In the genomic region with DNA sequence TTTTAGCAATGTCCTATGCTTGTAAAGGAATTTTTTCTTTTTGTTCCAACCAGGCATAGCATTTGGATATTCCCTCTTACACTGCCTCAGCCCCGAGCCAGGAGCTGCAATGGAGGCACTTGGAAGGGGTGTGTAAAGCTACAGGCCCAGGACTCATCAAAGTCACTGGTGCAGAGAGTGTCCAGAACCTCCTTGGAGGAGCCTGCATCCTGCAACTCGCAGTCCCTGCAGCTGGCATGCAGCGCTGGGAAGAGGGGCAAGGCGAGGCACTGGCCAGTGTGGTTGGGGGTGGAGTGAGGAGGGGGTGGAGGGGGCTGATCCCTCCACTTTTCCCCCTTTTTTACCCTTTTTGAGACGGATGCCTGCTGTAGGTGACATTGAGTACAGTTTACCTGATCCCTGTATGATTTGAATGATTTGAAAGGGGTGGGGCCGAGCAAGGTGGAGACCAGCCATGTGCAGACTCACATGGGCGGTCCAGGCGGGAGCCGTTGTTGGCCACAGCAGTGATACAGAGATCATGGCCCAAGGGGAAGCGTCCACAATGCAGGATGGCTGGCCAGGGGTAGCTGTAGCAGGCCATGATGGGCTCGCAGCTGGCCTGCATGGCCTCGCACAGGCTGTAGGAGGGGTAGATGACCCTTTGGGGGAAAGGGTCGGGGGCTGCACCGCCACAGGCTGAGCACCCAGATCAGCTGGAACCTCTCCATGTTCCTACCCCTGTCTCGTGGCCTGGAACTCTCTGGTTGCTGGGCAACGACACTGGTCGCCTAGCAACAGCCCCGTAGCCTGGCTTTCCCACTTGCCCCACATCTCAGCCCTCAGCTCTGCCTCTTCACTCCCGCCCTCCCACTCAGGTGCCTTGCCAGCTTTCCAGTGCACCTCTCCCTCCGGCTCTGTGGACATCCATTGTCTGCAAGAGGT, we compare ENCODE assay signal across 14 cellular contexts. TPM values are rescaled to one million over a fixed set of nuclear protein-coding genes. Genes with fewer than 3 reads are reported as not detected.
DNase-seq lines count a peak whose midpoint lies in the region; ATAC-seq and TF ChIP-seq lines count a peak whose summit lies in the region.
"Had no signal": no experiment of that assay in that cellular context is flagged by ENCODE, and none has a peak within 500 bp of the region (broad histone marks: within the 10 kb centered on the region; RNA-seq: fewer than 3 reads in every experiment).

No MANE protein-coding gene starts in this region.

- peak; percentile 86 for DNase-seq in SK-N-SH
- peak; percentile 61 for DNase-seq in NCI-H526 treated with DMSO at 0.1 percent for 48 hours (lab: John Stamatoyannopoulos, UW)
- peak; percentile 60 for DNase-seq in glutamatergic neuron
- DNase-seq in stimulated activated effector memory CD8-positive, alpha-beta T cell treated with anti-CD3 and anti-CD28 coated beads, Interleukin-12 subunit alpha, Interleukin-12 subunit beta, amount 100 ng/mL, for 72 hours (ENCODE audit: low spot score in 2 of 2) = no peak
- no peak for DNase-seq in activated gamma-delta T cell (lab: John Stamatoyannopoulos, UW)
- no peak for DNase-seq in upper lobe of right lung
- no peak for DNase-seq in 8988T
- DNase-seq: EL, GM23248, psoas muscle, SHP77 treated with DMSO at 0.1 percent for 48 hours had no signal

- H4K20me1 ChIP-seq in SK-N-SH (ENCODE audit: insufficient read depth) = no peaks in the 10 kb centered on the region

- H3K4me3 ChIP-seq in SK-N-SH (ENCODE audit: low read depth in 2 of 2, low read length in 1 of 2) (no peak overlapping the region), upper lobe of right lung (no peak overlapping the region)
- H3K4me3 ChIP-seq: esophagus muscularis mucosa, GM23248, psoas muscle had no signal

- TF ChIP-seq RAD21 in SK-N-SH (IDR thresholded peaks at IDR 0.05; ENCODE audit: low read length) = no peak

- H3K36me3 Mint-ChIP-seq in glutamatergic neuron (ENCODE audit: unreplicated experiment) = no peaks in the 10 kb centered on the region
- H3K36me3 Mint-ChIP-seq in stimulated activated effector memory CD8-positive, alpha-beta T cell treated with anti-CD3 and anti-CD28 coated beads, Interleukin-12 subunit alpha, Interleukin-12 subunit beta, amount 100 ng/mL, for 72 hours = peaks cover 26% of the 10 kb centered on the region
- H3K36me3 Mint-ChIP-seq: activated naive CD4-positive, alpha-beta T cell treated with anti-CD3 and anti-CD28 coated beads, Interleukin-2, amount 50 U/mL, for 24 hours had no signal

- peaks cover 3% of the 10 kb centered on the region for H3K4me1 Mint-ChIP-seq in glutamatergic neuron (ENCODE audit: low read depth, unreplicated experiment)
- H3K4me1 Mint-ChIP-seq in stimulated activated effector memory CD8-positive, alpha-beta T cell treated with anti-CD3 and anti-CD28 coated beads, Interleukin-12 subunit alpha, Interleukin-12 subunit beta, amount 100 ng/mL, for 72 hours = peaks cover 23% of the 10 kb centered on the region

- intact Hi-C loops in upper lobe of right lung (cut with DNase I) = no loop called here

- H3K4me3 Mint-ChIP-seq in glutamatergic neuron (ENCODE audit: unreplicated experiment) = peak overlapping the region; percentile 15
- H3K4me3 Mint-ChIP-seq in stimulated activated effector memory CD8-positive, alpha-beta T cell treated with anti-CD3 and anti-CD28 coated beads, Interleukin-12 subunit alpha, Interleukin-12 subunit beta, amount 100 ng/mL, for 72 hours = no peak overlapping the region
- H3K4me3 Mint-ChIP-seq: activated naive CD4-positive, alpha-beta T cell treated with anti-CD3 and anti-CD28 coated beads, Interleukin-2, amount 50 U/mL, for 24 hours had no signal

- POLR2A ChIA-PET in SK-N-SH (lab: Yijun Ruan, JAX) = interaction anchor here (0.6 to 5.7 kb wide), 7 partner anchors 9 to 101 kb away, joined by 3 to 44 read pairs (median 5); a partner anchor contains a TSS

- no peak overlapping the region for H2AFZ ChIP-seq in SK-N-SH (ENCODE audit: low read depth)
- H2AFZ ChIP-seq: GM23248 had no signal

- H3K4me1 ChIP-seq in SK-N-SH (ENCODE audit: control insufficient read depth in 1 of 2, insufficient read depth in 2 of 2, low read depth in 1 of 2, low read length in 1 of 2) (peaks cover 0 to 32% of the 10 kb centered on the region in 2 experiments; a peak in 1 of 4 replicates), upper lobe of right lung (no peaks in the 10 kb centered on the region)
- H3K4me1 ChIP-seq: psoas muscle had no signal

- H3K79me2 ChIP-seq in SK-N-SH (ENCODE audit: insufficient read depth) = 0 out of 2 replicates have a peak, but pooled peaks cover 3% of the 10 kb centered on the region

- H3K27ac Mint-ChIP-seq in glutamatergic neuron (ENCODE audit: unreplicated experiment) = no peak overlapping the region
- H3K27ac Mint-ChIP-seq in stimulated activated effector memory CD8-positive, alpha-beta T cell treated with anti-CD3 and anti-CD28 coated beads, Interleukin-12 subunit alpha, Interleukin-12 subunit beta, amount 100 ng/mL, for 72 hours = peak overlapping the region; percentile 48

- no peaks in the 10 kb centered on the region for H3F3A ChIP-seq in SK-N-SH (replicated peaks; ENCODE audit: insufficient read depth)

- H3K9me3 ChIP-seq in SK-N-SH (no peaks in the 10 kb centered on the region), upper lobe of right lung (no peaks in the 10 kb centered on the region)
- H3K9me3 ChIP-seq: esophagus muscularis mucosa, psoas muscle had no signal

- no peaks in the 10 kb centered on the region for H3K27me3 ChIP-seq in SK-N-SH (ENCODE audit: insufficient read depth)
- no peaks in the 10 kb centered on the region for H3K27me3 ChIP-seq in upper lobe of right lung
- H3K27me3 ChIP-seq: esophagus muscularis mucosa had no signal

- ATAC-seq in SK-N-SH treated with all-trans-retinoic acid at 6 μM for 48 hours = no peak
- ATAC-seq in stimulated activated effector memory CD8-positive, alpha-beta T cell treated with anti-CD3 and anti-CD28 coated beads, Interleukin-12 subunit alpha, Interleukin-12 subunit beta, amount 100 ng/mL, for 72 hours = no peak
- ATAC-seq in upper lobe of right lung = no peak
- ATAC-seq: psoas muscle had no signal

- H3K9me2 ChIP-seq in SK-N-SH = no peaks in the 10 kb centered on the region

- CTCF ChIA-PET in SK-N-SH (lab: Yijun Ruan, JAX) = interaction anchor here (0.6 to 3.5 kb wide), 9 partner anchors 9 to 461 kb away, joined by 3 to 26 read pairs (median 5); a partner anchor contains a TSS

- TF ChIP-seq EP300 in SK-N-SH (IDR thresholded peaks at IDR 0.05; ENCODE audit: borderline replicate concordance in 1 of 2, low read depth in 1 of 2, low read length in 1 of 2) = no peak

- no peak overlapping the region for H3K4me2 ChIP-seq in SK-N-SH

- H3K9ac ChIP-seq in SK-N-SH = no peak overlapping the region
- H3K9ac ChIP-seq: GM23248 had no signal

- 83% methylated on average over 17 of the region's 20 CpGs for WGBS in SK-N-SH (ENCODE audit: low lambda C conversion rate)

- no peaks in the 10 kb centered on the region for H3K36me3 ChIP-seq in SK-N-SH (replicated peaks in 1 of 2; ENCODE audit: control insufficient read depth in 1 of 2, insufficient read depth in 2 of 2, low read length in 1 of 2)
- peaks cover 4% of the 10 kb centered on the region for H3K36me3 ChIP-seq in upper lobe of right lung

- H3K9me3 Mint-ChIP-seq in glutamatergic neuron (ENCODE audit: unreplicated experiment) = no peaks in the 10 kb centered on the region
- no peaks in the 10 kb centered on the region for H3K9me3 Mint-ChIP-seq in stimulated activated effector memory CD8-positive, alpha-beta T cell treated with anti-CD3 and anti-CD28 coated beads, Interleukin-12 subunit alpha, Interleukin-12 subunit beta, amount 100 ng/mL, for 72 hours
- H3K9me3 Mint-ChIP-seq: activated naive CD4-positive, alpha-beta T cell treated with anti-CD3 and anti-CD28 coated beads, Interleukin-2, amount 50 U/mL, for 24 hours had no signal

- H3K27ac ChIP-seq in SK-N-SH (ENCODE audit: low read depth in 2 of 2, low read length in 1 of 2) (peak overlapping the region in 1 of 2 experiments; percentile 81; a peak in 2 of 4 replicates), upper lobe of right lung (no peak overlapping the region)
- H3K27ac ChIP-seq: esophagus muscularis mucosa, GM23248, psoas muscle had no signal

- TF ChIP-seq CTCF in SK-N-SH (IDR thresholded peaks at IDR 0.05) (no peak), glutamatergic neuron (IDR thresholded peaks at IDR 0.05; ENCODE audit: partially characterized antibody, unreplicated experiment) (no peak), upper lobe of right lung (IDR thresholded peaks at IDR 0.05) (no peak)

- peaks cover 5% of the 10 kb centered on the region for H3K27me3 Mint-ChIP-seq in glutamatergic neuron (ENCODE audit: unreplicated experiment)
- H3K27me3 Mint-ChIP-seq: activated naive CD4-positive, alpha-beta T cell treated with anti-CD3 and anti-CD28 coated beads, Interleukin-2, amount 50 U/mL, for 24 hours had no signal

TF ChIP-seq in SK-N-SH, 30 proteins besides CTCF, POLR2A, EP300 and RAD21 (continues in another document):
- TF ChIP-seq TAF1 (IDR thresholded peaks at IDR 0.05; ENCODE audit: borderline replicate concordance, low read depth, low read length) (no peak), RXRA (IDR thresholded peaks at IDR 0.05; ENCODE audit: borderline replicate concordance, low read depth) (no peak)

TF ChIP-seq in SK-N-SH treated with all-trans-retinoic acid at 6 μM for 48 hours, 23 proteins besides CTCF, POLR2A, EP300 and RAD21 (continues in another document):
- TF ChIP-seq BACH2 (CRISPR knock-in tag; IDR thresholded peaks at IDR 0.05; ENCODE audit: borderline replicate concordance) (no peak), ISL1 (CRISPR knock-in tag; IDR thresholded peaks at IDR 0.05) (no peak)

RNA-seq across cellular contexts. Expression of a gene that starts 7.9 kb away (rescaled TPM):
- polyA plus RNA-seq in SK-N-SH (2012; rRNA removed) = 21.0 and 21.4 TPM in 2 replicates
- polyA plus RNA-seq in SK-N-SH (2012; cell fraction: cytosol; rRNA removed) = 7.5 and 11.8 TPM in 2 replicates
- 83.7 and 101 TPM in 2 replicates for polyA plus RNA-seq in SK-N-SH (2012; cell fraction: nucleus; rRNA removed)
- total RNA-seq in glutamatergic neuron (ENCODE audit: unreplicated experiment) = 18.4 TPM
- total RNA-seq in upper lobe of right lung = 38.0 TPM

RNA-seq across cellular contexts. Expression of a gene that starts 9.2 kb away (rescaled TPM):
- polyA plus RNA-seq in SK-N-SH (2012; rRNA removed) = 230 and 277 TPM in 2 replicates
- 65.3 and 95.1 TPM in 2 replicates for polyA plus RNA-seq in SK-N-SH (2012; cell fraction: cytosol; rRNA removed)
- 1,525 and 1,565 TPM in 2 replicates for polyA plus RNA-seq in SK-N-SH (2012; cell fraction: nucleus; rRNA removed)
- total RNA-seq in glutamatergic neuron (ENCODE audit: unreplicated experiment) (236 TPM), upper lobe of right lung (172 TPM)

RNA-seq across cellular contexts. Expression of a gene that starts 20.4 kb away (rescaled TPM):
- 82.7 and 99.4 TPM in 2 replicates for polyA plus RNA-seq in SK-N-SH (2012; rRNA removed)
- 42.3 and 58.1 TPM in 2 replicates for polyA plus RNA-seq in SK-N-SH (2012; cell fraction: cytosol; rRNA removed)
- 371 and 402 TPM in 2 replicates for polyA plus RNA-seq in SK-N-SH (2012; cell fraction: nucleus; rRNA removed)
- total RNA-seq in glutamatergic neuron (ENCODE audit: unreplicated experiment) (26.3 TPM), upper lobe of right lung (19.0 TPM)

RNA-seq across cellular contexts. Expression of a gene that starts 23.9 kb away (rescaled TPM):
- polyA plus RNA-seq in SK-N-SH (2012; rRNA removed) = 85.3 and 104 TPM in 2 replicates
- 48.3 and 76.9 TPM in 2 replicates for polyA plus RNA-seq in SK-N-SH (2012; cell fraction: cytosol; rRNA removed)
- polyA plus RNA-seq in SK-N-SH (2012; cell fraction: nucleus; rRNA removed) = 36.4 and 46.2 TPM in 2 replicates
- total RNA-seq in glutamatergic neuron (ENCODE audit: unreplicated experiment) (50.6 TPM), upper lobe of right lung (77.6 TPM)

RNA-seq across cellular contexts. Expression of a gene that starts 31.2 kb away (rescaled TPM):
- 305 and 346 TPM in 2 replicates for polyA plus RNA-seq in SK-N-SH (2012; rRNA removed)
- 247 and 282 TPM in 2 replicates for polyA plus RNA-seq in SK-N-SH (2012; cell fraction: cytosol; rRNA removed)
- 502 and 507 TPM in 2 replicates for polyA plus RNA-seq in SK-N-SH (2012; cell fraction: nucleus; rRNA removed)
- 100 TPM for total RNA-seq in glutamatergic neuron (ENCODE audit: unreplicated experiment)
- 107 TPM for total RNA-seq in upper lobe of right lung

Comparison
In these comparisons a context has a peak if more than half of its experiments do, and no peak if none do; other contexts are left out.
1. DNase-seq: peak in SK-N-SH (single experiment), NCI-H526 treated with DMSO at 0.1 percent for 48 hours (single experiment) and glutamatergic neuron (single experiment); none in stimulated activated effector memory CD8-positive, alpha-beta T cell treated with anti-CD3 and anti-CD28 coated beads, Interleukin-12 subunit alpha, Interleukin-12 subunit beta, amount 100 ng/mL, for 72 hours (0 of 2), activated gamma-delta T cell (single experiment), upper lobe of right lung (single experiment) and 8988T (single experiment).